ENCODE assay signal across 1 cellular context in genomic region chr19:15863272-15863671, GRCh38.
TF ChIP-seq lines count a peak whose summit lies in the region.

No MANE protein-coding gene starts in this region.

TF ChIP-seq in K562, 482 proteins besides CTCF, POLR2A, EP300 and RAD21 (continued from another document and continues in another):
- no peak for TF ChIP-seq ZNF609 (CRISPR knock-in tag; IDR thresholded peaks at IDR 0.05; ENCODE audit: borderline replicate concordance)
- TF ChIP-seq DMBX1 (CRISPR knock-in tag; IDR thresholded peaks at IDR 0.05; ENCODE audit: borderline replicate concordance): no peak
- TF ChIP-seq EGR1 (conservative IDR thresholded peaks at IDR 0.05): peak; percentile 87
- TF ChIP-seq, protein P1, sequence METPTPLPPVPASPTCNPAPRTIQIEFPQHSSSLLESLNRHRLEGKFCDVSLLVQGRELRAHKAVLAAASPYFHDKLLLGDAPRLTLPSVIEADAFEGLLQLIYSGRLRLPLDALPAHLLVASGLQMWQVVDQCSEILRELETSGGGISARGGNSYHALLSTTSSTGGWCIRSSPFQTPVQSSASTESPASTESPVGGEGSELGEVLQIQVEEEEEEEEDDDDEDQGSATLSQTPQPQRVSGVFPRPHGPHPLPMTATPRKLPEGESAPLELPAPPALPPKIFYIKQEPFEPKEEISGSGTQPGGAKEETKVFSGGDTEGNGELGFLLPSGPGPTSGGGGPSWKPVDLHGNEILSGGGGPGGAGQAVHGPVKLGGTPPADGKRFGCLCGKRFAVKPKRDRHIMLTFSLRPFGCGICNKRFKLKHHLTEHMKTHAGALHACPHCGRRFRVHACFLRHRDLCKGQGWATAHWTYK (CRISPR knock-in tag; IDR thresholded peaks at IDR 0.05): no peak
- TF ChIP-seq JUND (IDR thresholded peaks at IDR 0.05; ENCODE audit: borderline replicate concordance, low read depth, low read length): peak; percentile 62
- peak; percentile 44; the same call in 1 of the 3 replicates for TF ChIP-seq JUND (tag; IDR thresholded peaks at IDR 0.05; ENCODE audit: borderline replicate concordance, low read depth, low read length)
- TF ChIP-seq ZBTB5 (IDR thresholded peaks at IDR 0.05): no peak
- no peak for TF ChIP-seq HMG20B (CRISPR knock-in tag; IDR thresholded peaks at IDR 0.05)
- TF ChIP-seq PTBP1 (IDR thresholded peaks at IDR 0.05; ENCODE audit: low read depth, low read length): no peak
- TF ChIP-seq RFX1 (IDR thresholded peaks at IDR 0.05): peak; percentile 56
- no peak for TF ChIP-seq ATF4 (CRISPR knock-in tag; IDR thresholded peaks at IDR 0.05)
- no peak for TF ChIP-seq CHD7 (IDR thresholded peaks at IDR 0.05; ENCODE audit: low read depth, low read length)
- no peak for TF ChIP-seq ZNF224 (CRISPR knock-in tag; IDR thresholded peaks at IDR 0.05)
- TF ChIP-seq, protein P2, sequence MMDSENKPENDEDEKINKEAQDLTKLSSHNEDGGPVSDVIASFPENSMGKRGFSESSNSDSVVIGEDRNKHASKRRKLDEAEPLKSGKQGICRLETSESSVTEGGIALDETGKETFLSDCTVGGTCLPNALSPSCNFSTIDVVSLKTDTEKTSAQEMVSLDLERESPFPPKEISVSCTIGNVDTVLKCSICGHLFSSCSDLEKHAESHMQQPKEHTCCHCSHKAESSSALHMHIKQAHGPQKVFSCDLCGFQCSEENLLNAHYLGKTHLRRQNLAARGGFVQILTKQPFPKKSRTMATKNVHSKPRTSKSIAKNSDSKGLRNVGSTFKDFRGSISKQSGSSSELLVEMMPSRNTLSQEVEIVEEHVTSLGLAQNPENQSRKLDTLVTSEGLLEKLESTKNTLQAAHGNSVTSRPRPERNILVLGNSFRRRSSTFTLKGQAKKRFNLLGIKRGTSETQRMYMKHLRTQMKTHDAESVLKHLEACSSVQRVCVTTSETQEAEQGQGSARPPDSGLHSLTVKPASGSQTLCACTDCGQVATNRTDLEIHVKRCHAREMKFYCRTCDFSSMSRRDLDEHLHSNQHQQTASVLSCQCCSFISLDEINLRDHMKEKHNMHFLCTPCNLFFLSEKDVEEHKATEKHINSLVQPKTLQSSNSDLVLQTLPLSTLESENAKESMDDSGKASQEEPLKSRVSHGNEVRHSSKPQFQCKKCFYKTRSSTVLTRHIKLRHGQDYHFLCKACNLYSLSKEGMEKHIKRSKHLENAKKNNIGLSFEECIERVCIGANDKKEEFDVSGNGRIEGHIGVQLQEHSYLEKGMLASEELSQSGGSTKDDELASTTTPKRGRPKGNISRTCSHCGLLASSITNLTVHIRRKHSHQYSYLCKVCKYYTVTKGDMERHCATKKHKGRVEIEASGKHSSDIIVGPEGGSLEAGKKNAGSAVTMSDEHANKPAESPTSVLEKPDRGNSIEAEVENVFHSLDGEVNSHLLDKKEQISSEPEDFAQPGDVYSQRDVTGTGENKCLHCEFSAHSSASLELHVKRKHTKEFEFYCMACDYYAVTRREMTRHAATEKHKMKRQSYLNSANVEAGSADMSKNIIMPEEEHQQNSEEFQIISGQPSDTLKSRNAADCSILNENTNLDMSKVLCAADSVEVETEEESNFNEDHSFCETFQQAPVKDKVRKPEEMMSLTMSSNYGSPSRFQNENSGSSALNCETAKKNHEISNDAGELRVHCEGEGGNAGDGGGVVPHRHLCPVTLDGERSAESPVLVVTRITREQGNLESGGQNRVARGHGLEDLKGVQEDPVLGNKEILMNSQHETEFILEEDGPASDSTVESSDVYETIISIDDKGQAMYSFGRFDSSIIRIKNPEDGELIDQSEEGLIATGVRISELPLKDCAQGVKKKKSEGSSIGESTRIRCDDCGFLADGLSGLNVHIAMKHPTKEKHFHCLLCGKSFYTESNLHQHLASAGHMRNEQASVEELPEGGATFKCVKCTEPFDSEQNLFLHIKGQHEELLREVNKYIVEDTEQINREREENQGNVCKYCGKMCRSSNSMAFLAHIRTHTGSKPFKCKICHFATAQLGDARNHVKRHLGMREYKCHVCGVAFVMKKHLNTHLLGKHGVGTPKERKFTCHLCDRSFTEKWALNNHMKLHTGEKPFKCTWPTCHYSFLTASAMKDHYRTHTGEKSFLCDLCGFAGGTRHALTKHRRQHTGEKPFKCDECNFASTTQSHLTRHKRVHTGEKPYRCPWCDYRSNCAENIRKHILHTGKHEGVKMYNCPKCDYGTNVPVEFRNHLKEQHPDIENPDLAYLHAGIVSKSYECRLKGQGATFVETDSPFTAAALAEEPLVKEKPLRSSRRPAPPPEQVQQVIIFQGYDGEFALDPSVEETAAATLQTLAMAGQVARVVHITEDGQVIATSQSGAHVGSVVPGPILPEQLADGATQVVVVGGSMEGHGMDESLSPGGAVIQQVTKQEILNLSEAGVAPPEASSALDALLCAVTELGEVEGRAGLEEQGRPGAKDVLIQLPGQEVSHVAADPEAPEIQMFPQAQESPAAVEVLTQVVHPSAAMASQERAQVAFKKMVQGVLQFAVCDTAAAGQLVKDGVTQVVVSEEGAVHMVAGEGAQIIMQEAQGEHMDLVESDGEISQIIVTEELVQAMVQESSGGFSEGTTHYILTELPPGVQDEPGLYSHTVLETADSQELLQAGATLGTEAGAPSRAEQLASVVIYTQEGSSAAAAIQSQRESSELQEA (IDR thresholded peaks at IDR 0.05; ENCODE audit: low read depth): no peak
- TF ChIP-seq PRPF4 (IDR thresholded peaks at IDR 0.05; ENCODE audit: insufficient read depth, low read depth, low read length, poor library complexity, severe bottlenecking): no peak
- TF ChIP-seq MCM3 (IDR thresholded peaks at IDR 0.05): no peak
- TF ChIP-seq NFE2 (IDR thresholded peaks at IDR 0.05; ENCODE audit: low read depth): 0 out of 2 replicates have a peak, but pooled peaks have one; percentile 33
- TF ChIP-seq YY1 (IDR thresholded peaks at IDR 0.05; ENCODE audit: borderline replicate concordance in 1 of 3, control insufficient read depth in 1 of 3, extremely low read depth in 1 of 3, insufficient read depth in 3 of 3, insufficient read length in 1 of 3, insufficient replicate concordance in 2 of 3, low read depth in 1 of 3, low read length in 2 of 3): no peak
- peak; percentile 44; the same call in 1 of the 2 replicates for TF ChIP-seq ARID1B (IDR thresholded peaks at IDR 0.05)
- TF ChIP-seq SMARCA4 (IDR thresholded peaks at IDR 0.05): no peak
- no peak for TF ChIP-seq U2AF1 (optimal IDR thresholded peaks at IDR 0.05; ENCODE audit: low read depth, low read length)
- TF ChIP-seq FIP1L1 (IDR thresholded peaks at IDR 0.05; ENCODE audit: low read depth, low read length, poor library complexity, severe bottlenecking): no peak
